ENCODE assay signal across 12 cellular contexts in the genomic region with DNA sequence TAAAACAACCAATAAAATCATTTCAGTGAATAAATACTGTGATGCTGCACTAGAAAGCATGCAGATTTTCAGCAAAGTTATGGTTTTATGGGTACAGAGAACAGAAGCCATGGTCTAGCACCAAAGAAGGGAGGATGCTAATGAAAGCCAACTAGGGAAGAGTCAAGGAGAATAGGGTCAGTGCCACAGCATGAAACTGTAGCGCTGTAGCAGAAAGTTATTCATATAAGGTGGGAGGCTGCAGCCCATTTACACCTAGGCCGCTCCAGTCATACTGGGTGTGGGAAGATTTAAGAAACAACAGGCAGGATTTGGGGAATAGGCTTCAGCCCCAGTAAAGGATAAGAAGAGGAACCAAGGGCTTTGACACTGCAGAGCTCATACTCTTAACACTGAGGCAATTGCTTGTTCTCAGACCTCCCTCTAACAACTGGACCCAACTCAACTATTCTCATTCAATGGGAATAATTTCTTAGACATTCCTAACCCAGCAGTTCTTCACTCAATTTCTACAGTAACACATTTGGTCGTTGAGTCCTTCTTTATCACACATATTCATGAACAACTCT. TPM values are rescaled to one million over a fixed set of nuclear protein-coding genes. Genes with fewer than 3 reads are reported as not detected.
DNase-seq lines count a peak whose midpoint lies in the region; ATAC-seq, FAIRE-seq and TF ChIP-seq lines count a peak whose summit lies in the region.
"Had no signal": no experiment of that assay in that cellular context is flagged by ENCODE, and none has a peak within 500 bp of the region (broad histone marks: within the 10 kb centered on the region; RNA-seq: fewer than 3 reads in every experiment).

No MANE protein-coding gene starts in this region.

- 39% methylated on average over 3 of the region's 3 CpGs for WGBS in K562 (ENCODE audit: insufficient coverage, low coverage, missing lambda C conversion rate)
- WGBS in spleen, 5 donors: 55 to 88% (median 82%) methylated on average over 3 of the region's 3 CpGs

- intact Hi-C loops in K562 (cut with micrococcal nuclease) (no loop called here), spleen (cut with DNase I; ENCODE audit: low total_unique reads) (loop anchor here (10.0 kb wide), 1 partner anchor 51 kb away; no protein-coding TSS in a partner anchor)

- H3K9me1 ChIP-seq in K562 (ENCODE audit: control insufficient read depth, insufficient read depth, low read length): no peaks in the 10 kb centered on the region

- no peaks in the 10 kb centered on the region for H3K9me3 Mint-ChIP-seq in activated CD8-positive, alpha-beta memory T cell treated with anti-CD3 and anti-CD28 coated beads, Interleukin-2, amount 10 ng/mL, durations not matched to agents 7 days and 5 days (ENCODE audit: low read depth)

- no peak overlapping the region for H3K4me2 ChIP-seq in K562 (ENCODE audit: insufficient read depth, low read length)
- H3K4me2 ChIP-seq: KMS-11 had no signal

- H3K27ac ChIP-seq in K562 (ENCODE audit: extremely low read depth, low read depth, low read length) (no peak overlapping the region), spleen (peak overlapping the region; percentile 90 to 96 (median 94))
- H3K27ac ChIP-seq: KMS-11 had no signal

- H3K4me1 ChIP-seq in K562 (replicated peaks in 1 of 2; ENCODE audit: control insufficient read depth in 2 of 2, insufficient read depth in 2 of 2, low read length in 2 of 2): no peaks in the 10 kb centered on the region; a peak in 2 of 5 replicates
- peaks cover 54 to 85% (median 70%) of the 10 kb centered on the region in 6 donors for H3K4me1 ChIP-seq in spleen

- no peak overlapping the region for H3K9ac ChIP-seq in K562 (ENCODE audit: insufficient read depth in 1 of 2, low read depth in 2 of 2, low read length in 2 of 2)
- H3K9ac ChIP-seq: KMS-11 had no signal

- BruUV-seq in K562 (replicated peaks; lab: Mats Ljungman, UMichigan): no TSS peak

- peaks cover 50% of the 10 kb centered on the region for H3K4me1 Mint-ChIP-seq in activated CD8-positive, alpha-beta memory T cell treated with anti-CD3 and anti-CD28 coated beads, Interleukin-2, amount 10 ng/mL, durations not matched to agents 7 days and 5 days

- FAIRE-seq in K562 (lab: Jason Lieb, UNC): no peak

- peak overlapping the region; percentile 89 for H3K4me3 Mint-ChIP-seq in activated CD8-positive, alpha-beta memory T cell treated with anti-CD3 and anti-CD28 coated beads, Interleukin-2, amount 10 ng/mL, durations not matched to agents 7 days and 5 days

- no peaks in the 10 kb centered on the region for H3K79me2 ChIP-seq in K562 (ENCODE audit: control insufficient read depth, insufficient read depth, low read length)

- no peak overlapping the region for H2AFZ ChIP-seq in K562 (ENCODE audit: low read depth, low read length)

- POLR2A ChIA-PET in K562 (lab: Yijun Ruan, JAX): no interaction called here

- TF ChIP-seq RAD21 in K562 (CRISPR knock-in tag; conservative IDR thresholded peaks at IDR 0.05 in 1 of 2, IDR thresholded peaks at IDR 0.05 in 1 of 2): no peak

- no peaks in the 10 kb centered on the region for H4K20me1 ChIP-seq in K562 (replicated peaks; ENCODE audit: control insufficient read depth, insufficient read depth, low read length)

- H3K4me3 ChIP-seq in K562 (no peak overlapping the region), spleen (peak overlapping the region in 7 of 8 donors; percentile 54 to 83 (median 66))
- H3K4me3 ChIP-seq: mucosa of descending colon had no signal

- H3K27me3 ChIP-seq in K562 (ENCODE audit: control insufficient read depth in 2 of 2, insufficient read depth in 2 of 2, low read length in 2 of 2) (no peaks in the 10 kb centered on the region), spleen (replicated peaks in 1 of 7) (no peaks in the 10 kb centered on the region)

- H3K9me3 ChIP-seq in K562 (replicated peaks; ENCODE audit: control insufficient read depth, insufficient read depth, low read depth, low read length) (no peaks in the 10 kb centered on the region; the same call in 1 of the 2 replicates), spleen (no peaks in the 10 kb centered on the region)
- H3K9me3 ChIP-seq: mucosa of descending colon had no signal

- H3K27ac Mint-ChIP-seq in activated CD8-positive, alpha-beta memory T cell treated with anti-CD3 and anti-CD28 coated beads, Interleukin-2, amount 10 ng/mL, durations not matched to agents 7 days and 5 days: peak overlapping the region; percentile 96

- H3K36me3 Mint-ChIP-seq in activated CD8-positive, alpha-beta memory T cell treated with anti-CD3 and anti-CD28 coated beads, Interleukin-2, amount 10 ng/mL, durations not matched to agents 7 days and 5 days: peaks cover 86% of the 10 kb centered on the region

- ATAC-seq in activated CD8-positive, alpha-beta memory T cell treated with anti-CD3 and anti-CD28 coated beads, Interleukin-2, amount 10 ng/mL, durations not matched to agents 7 days and 5 days: no peak
- ATAC-seq in K562 (no peak), GM21717 (IDR thresholded peaks at IDR 0.05; ENCODE audit: unreplicated experiment) (no peak)
- ATAC-seq: mucosa of descending colon had no signal

- no peaks in the 10 kb centered on the region for H3K27me3 Mint-ChIP-seq in activated CD8-positive, alpha-beta memory T cell treated with anti-CD3 and anti-CD28 coated beads, Interleukin-2, amount 10 ng/mL, durations not matched to agents 7 days and 5 days

- H3K36me3 ChIP-seq in K562 (ENCODE audit: control insufficient read depth, insufficient read depth, low read length): no peaks in the 10 kb centered on the region
- peaks cover 9 to 57% (median 36%) of the 10 kb centered on the region in 6 donors for H3K36me3 ChIP-seq in spleen

- TF ChIP-seq EP300 in K562 (IDR thresholded peaks at IDR 0.05; ENCODE audit: low read length): no peak

- TF ChIP-seq CTCF in K562 (IDR thresholded peaks at IDR 0.05 in 2 of 3, conservative IDR thresholded peaks at IDR 0.05 in 1 of 3; ENCODE audit: insufficient read depth in 2 of 3, low read depth in 1 of 3, low read length in 3 of 3) (no peak), spleen (IDR thresholded peaks at IDR 0.05 in 8 of 11, conservative IDR thresholded peaks at IDR 0.05 in 3 of 11) (no peak)

- in situ Hi-C loops in K562 (cut with MboI): no loop called here

- DNase-seq in activated CD8-positive, alpha-beta memory T cell treated with anti-CD3 and anti-CD28 coated beads, Interleukin-2, amount 10 ng/mL, durations not matched to agents 7 days and 5 days: no peak
- DNase-seq in activated CD8-positive, alpha-beta memory T cell treated with anti-CD3 and anti-CD28 coated beads, Interleukin-2, amount 50 U/mL, for 48 hours: no peak
- peak; percentile 7 to 22 for DNase-seq in Kasumi-1 (lab: John Stamatoyannopoulos, UW)
- no peak for DNase-seq in K562 (ENCODE audit: extremely low read depth in 1 of 4, low spot score in 3 of 4)
- DNase-seq in spleen: no peak
- DNase-seq in EL: no peak
- DNase-seq in epidermal melanocyte (ENCODE audit: insufficient read length, low spot score): no peak
- DNase-seq: aorta, erythroblast, mucosa of descending colon had no signal

- no peak for TF ChIP-seq POLR2A in K562 (conservative IDR thresholded peaks at IDR 0.05)
- no peak for TF ChIP-seq POLR2A in spleen (IDR thresholded peaks at IDR 0.05)

- CTCF ChIA-PET in activated CD8-positive, alpha-beta memory T cell treated with anti-CD3 and anti-CD28 coated beads, Interleukin-2, amount 10 ng/mL, durations not matched to agents 7 days and 5 days (lab: Charles Lee): no interaction called here
- CTCF ChIA-PET in K562 (lab: Yijun Ruan, JAX; ENCODE audit: low intra/inter-chr PET ratio): no interaction called here

TF ChIP-seq in K562, 482 proteins besides CTCF, POLR2A, EP300 and RAD21:
- no peak for TF ChIP-seq TCF3 (CRISPR knock-in tag; IDR thresholded peaks at IDR 0.05)
- TF ChIP-seq GTF2E2 (tag; IDR thresholded peaks at IDR 0.05): 0 out of 2 replicates have a peak, but pooled peaks have one; percentile 21
- TF ChIP-seq ZNF561 (CRISPR knock-in tag; conservative IDR thresholded peaks at IDR 0.05): no peak
- TF ChIP-seq, protein P1, sequence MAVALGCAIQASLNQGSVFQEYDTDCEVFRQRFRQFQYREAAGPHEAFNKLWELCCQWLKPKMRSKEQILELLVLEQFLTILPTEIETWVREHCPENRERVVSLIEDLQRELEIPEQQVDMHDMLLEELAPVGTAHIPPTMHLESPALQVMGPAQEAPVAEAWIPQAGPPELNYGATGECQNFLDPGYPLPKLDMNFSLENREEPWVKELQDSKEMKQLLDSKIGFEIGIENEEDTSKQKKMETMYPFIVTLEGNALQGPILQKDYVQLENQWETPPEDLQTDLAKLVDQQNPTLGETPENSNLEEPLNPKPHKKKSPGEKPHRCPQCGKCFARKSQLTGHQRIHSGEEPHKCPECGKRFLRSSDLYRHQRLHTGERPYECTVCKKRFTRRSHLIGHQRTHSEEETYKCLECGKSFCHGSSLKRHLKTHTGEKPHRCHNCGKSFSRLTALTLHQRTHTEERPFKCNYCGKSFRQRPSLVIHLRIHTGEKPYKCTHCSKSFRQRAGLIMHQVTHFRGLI (CRISPR knock-in tag; IDR thresholded peaks at IDR 0.05): no peak
- TF ChIP-seq ZFP36 (IDR thresholded peaks at IDR 0.05; ENCODE audit: low read depth, low read length, partially characterized antibody): no peak
- TF ChIP-seq NCOA6 (IDR thresholded peaks at IDR 0.05): no peak
- TF ChIP-seq THRAP3 (IDR thresholded peaks at IDR 0.05; ENCODE audit: borderline replicate concordance): no peak

RNA-seq across cellular contexts. Expression of gene IFI16, which starts 4.4 kb away (rescaled TPM):
- total RNA-seq in activated CD8-positive, alpha-beta memory T cell treated with anti-CD3 and anti-CD28 coated beads, Interleukin-2, amount 10 ng/mL, durations not matched to agents 7 days and 5 days: 100 to 1,000 TPM; 388 to 393 TPM
- total RNA-seq in K562 (2011; cell fraction: chromatin; rRNA removed; ENCODE audit: low replicate concordance): 0.25 and 0.32 TPM in 2 replicates
- total RNA-seq in K562 (2011; cell fraction: nucleolus; rRNA removed): 0.17 TPM in 1 of 2 replicates, not detected in the other
- 0.84 TPM in 1 of 2 replicates, not detected in the other for total RNA-seq in K562 (2011; cell fraction: nucleoplasm; rRNA removed)
- total RNA-seq in K562 (2014; rRNA removed) (1.2 and 1.6 TPM in 2 replicates), K562 (2014; rRNA removed; fragmentation: Illumina TruSeq; extraction: Trizol) (0.45 and 1.0 TPM in 2 replicates), K562 (2015; rRNA removed; fragmentation: Illumina TruSeq; extraction: Trizol) (1.4 and 1.9 TPM in 2 replicates), K562 (2021) (1.1 and 1.8 TPM in 2 replicates), spleen (100 to 1,000 TPM; 155 to 201 (median 175) TPM)
- polyA plus RNA-seq in K562 (2011; rRNA removed) (0.18 and 0.70 TPM in 2 replicates), K562 (2014; fragmentation: Illumina TruSeq; extraction: Trizol) (2.6 and 3.2 TPM in 2 replicates), K562 (2014; fragmentation: Nextera tagmentation; extraction: Ambion mirVana) (1 to 10 TPM; 1.7 to 2.8 TPM), K562 (2014; rRNA removed) (1.6 and 2.3 TPM in 2 replicates), spleen (100 to 1,000 TPM; 165 to 205 (median 186) TPM)
- polyA plus RNA-seq in K562 (2011; cell fraction: cytosol; rRNA removed): 0.04 and 0.19 TPM in 2 replicates
- polyA plus RNA-seq in K562 (2011; cell fraction: nucleus; rRNA removed): 0.15 and 0.51 TPM in 2 replicates
- 2.9 and 16.3 TPM in 2 replicates for polyA plus RNA-seq in K562 (2012)
- 0.33 and 0.63 TPM in 2 replicates for polyA minus RNA-seq in K562 (2011; rRNA and poly(A)+ RNA removed)
- polyA minus RNA-seq in K562 (2011; cell fraction: cytosol; rRNA and poly(A)+ RNA removed): 0.67 TPM in 1 of 2 replicates, not detected in the other
- 0.27 TPM in 1 of 2 replicates, not detected in the other for polyA minus RNA-seq in K562 (2011; cell fraction: nucleus; rRNA and poly(A)+ RNA removed)

Comparison
In these comparisons a context has a peak if more than half of its experiments do, and no peak if none do; other contexts are left out.
1. DNase-seq: peak in Kasumi-1 (2 of 2); none in activated CD8-positive, alpha-beta memory T cell treated with anti-CD3 and anti-CD28 coated beads, Interleukin-2, amount 10 ng/mL, durations not matched to agents 7 days and 5 days (single experiment), activated CD8-positive, alpha-beta memory T cell treated with anti-CD3 and anti-CD28 coated beads, Interleukin-2, amount 50 U/mL, for 48 hours (single experiment), K562 (0 of 4), spleen (single experiment), EL (single experiment) and epidermal melanocyte (single experiment).
2. RNA of gene IFI16, which starts 4.4 kb away (total RNA-seq): 388 to 393 TPM in activated CD8-positive, alpha-beta memory T cell treated with anti-CD3 and anti-CD28 coated beads, Interleukin-2, amount 10 ng/mL, durations not matched to agents 7 days and 5 days and 155 to 201 TPM in spleen; 0.17 to 1.9 TPM in K562; every median in the first group is over 10 times any median in the second.